In genomic region chrX:71782950-71783299, GRCh38 we compare ENCODE assay signal across 25 cellular contexts. TPM values are rescaled to one million over a fixed set of nuclear protein-coding genes. Genes with fewer than 3 reads are reported as not detected.
"Had no signal": no experiment of that assay in that cellular context is flagged by ENCODE, and none has a peak within 500 bp of the region (broad histone marks: within the 10 kb centered on the region; RNA-seq: fewer than 3 reads in every experiment).

No MANE protein-coding gene starts in this region.

RNA-seq across cellular contexts. Expression of gene CXorf49B, which starts 19.8 kb away (rescaled TPM):
- total RNA-seq: hepatocyte; kidney epithelial cell; left lobe of liver; lower leg skin; lung microvascular endothelial cell; mesenteric fat pad; mucosa of descending colon; myocyte; naive thymus-derived CD4-positive, alpha-beta T cell; natural killer cell treated with Interleukin-12 subunit alpha and Interleukin-12 subunit beta and Interleukin-15 and Interleukin-18, amount 100 ng/mL, for 72 hours; omental fat pad; ovary; progenitor cell of endocrine pancreas; pulmonary artery endothelial cell; renal cortical epithelial cell; right atrium auricular region; sigmoid colon; spleen; subcutaneous adipose tissue; suprapubic skin; thoracic aorta; ureter; uterus had no signal
- polyA plus RNA-seq: naive thymus-derived CD4-positive, alpha-beta T cell; neural cell; ovary; sigmoid colon; small intestine; spleen had no signal
